ENCODE assay signal across 1 cellular context in the genomic region with DNA sequence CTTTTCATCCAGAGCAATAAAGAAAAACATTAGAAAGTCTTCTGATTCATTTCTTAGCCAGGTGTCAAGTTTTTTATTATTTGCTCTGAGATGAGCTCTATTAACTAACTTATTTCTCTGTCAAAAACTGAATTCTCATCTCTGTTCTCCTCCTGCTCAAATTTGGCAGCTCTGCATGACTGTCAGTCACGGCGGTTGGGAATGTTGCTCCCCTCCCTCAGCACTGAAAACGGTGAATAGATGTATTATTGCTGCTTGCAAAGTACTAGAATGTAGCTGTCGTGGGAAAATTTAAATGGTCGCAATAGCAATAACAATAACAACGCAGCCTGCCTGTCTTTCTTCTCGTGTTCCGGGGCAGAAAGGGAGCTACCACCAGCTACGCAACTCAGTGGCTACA.
TF ChIP-seq lines count a peak whose summit lies in the region.

No MANE protein-coding gene starts in this region.

TF ChIP-seq in GM23338, 12 proteins besides CTCF, POLR2A, EP300 and RAD21 (continued from another document):
- TF ChIP-seq, protein P1, sequence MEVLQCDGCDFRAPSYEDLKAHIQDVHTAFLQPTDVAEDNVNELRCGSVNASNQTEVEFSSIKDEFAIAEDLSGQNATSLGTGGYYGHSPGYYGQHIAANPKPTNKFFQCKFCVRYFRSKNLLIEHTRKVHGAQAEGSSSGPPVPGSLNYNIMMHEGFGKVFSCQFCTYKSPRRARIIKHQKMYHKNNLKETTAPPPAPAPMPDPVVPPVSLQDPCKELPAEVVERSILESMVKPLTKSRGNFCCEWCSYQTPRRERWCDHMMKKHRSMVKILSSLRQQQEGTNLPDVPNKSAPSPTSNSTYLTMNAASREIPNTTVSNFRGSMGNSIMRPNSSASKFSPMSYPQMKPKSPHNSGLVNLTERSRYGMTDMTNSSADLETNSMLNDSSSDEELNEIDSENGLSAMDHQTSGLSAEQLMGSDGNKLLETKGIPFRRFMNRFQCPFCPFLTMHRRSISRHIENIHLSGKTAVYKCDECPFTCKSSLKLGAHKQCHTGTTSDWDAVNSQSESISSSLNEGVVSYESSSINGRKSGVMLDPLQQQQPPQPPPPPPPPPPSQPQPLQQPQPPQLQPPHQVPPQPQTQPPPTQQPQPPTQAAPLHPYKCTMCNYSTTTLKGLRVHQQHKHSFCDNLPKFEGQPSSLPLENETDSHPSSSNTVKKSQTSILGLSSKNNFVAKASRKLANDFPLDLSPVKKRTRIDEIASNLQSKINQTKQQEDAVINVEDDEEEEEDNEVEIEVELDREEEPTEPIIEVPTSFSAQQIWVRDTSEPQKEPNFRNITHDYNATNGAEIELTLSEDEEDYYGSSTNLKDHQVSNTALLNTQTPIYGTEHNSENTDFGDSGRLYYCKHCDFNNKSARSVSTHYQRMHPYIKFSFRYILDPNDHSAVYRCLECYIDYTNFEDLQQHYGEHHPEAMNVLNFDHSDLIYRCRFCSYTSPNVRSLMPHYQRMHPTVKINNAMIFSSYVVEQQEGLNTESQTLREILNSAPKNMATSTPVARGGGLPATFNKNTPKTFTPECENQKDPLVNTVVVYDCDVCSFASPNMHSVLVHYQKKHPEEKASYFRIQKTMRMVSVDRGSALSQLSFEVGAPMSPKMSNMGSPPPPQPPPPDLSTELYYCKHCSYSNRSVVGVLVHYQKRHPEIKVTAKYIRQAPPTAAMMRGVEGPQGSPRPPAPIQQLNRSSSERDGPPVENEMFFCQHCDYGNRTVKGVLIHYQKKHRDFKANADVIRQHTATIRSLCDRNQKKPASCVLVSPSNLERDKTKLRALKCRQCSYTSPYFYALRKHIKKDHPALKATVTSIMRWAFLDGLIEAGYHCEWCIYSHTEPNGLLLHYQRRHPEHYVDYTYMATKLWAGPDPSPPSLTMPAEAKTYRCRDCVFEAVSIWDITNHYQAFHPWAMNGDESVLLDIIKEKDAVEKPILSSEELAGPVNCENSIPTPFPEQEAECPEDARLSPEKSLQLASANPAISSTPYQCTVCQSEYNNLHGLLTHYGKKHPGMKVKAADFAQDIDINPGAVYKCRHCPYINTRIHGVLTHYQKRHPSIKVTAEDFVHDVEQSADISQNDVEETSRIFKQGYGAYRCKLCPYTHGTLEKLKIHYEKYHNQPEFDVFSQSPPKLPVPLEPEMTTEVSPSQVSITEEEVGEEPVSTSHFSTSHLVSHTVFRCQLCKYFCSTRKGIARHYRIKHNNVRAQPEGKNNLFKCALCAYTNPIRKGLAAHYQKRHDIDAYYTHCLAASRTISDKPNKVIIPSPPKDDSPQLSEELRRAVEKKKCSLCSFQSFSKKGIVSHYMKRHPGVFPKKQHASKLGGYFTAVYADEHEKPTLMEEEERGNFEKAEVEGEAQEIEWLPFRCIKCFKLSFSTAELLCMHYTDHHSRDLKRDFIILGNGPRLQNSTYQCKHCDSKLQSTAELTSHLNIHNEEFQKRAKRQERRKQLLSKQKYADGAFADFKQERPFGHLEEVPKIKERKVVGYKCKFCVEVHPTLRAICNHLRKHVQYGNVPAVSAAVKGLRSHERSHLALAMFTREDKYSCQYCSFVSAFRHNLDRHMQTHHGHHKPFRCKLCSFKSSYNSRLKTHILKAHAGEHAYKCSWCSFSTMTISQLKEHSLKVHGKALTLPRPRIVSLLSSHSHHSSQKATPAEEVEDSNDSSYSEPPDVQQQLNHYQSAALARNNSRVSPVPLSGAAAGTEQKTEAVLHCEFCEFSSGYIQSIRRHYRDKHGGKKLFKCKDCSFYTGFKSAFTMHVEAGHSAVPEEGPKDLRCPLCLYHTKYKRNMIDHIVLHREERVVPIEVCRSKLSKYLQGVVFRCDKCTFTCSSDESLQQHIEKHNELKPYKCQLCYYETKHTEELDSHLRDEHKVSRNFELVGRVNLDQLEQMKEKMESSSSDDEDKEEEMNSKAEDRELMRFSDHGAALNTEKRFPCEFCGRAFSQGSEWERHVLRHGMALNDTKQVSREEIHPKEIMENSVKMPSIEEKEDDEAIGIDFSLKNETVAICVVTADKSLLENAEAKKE (CRISPR knock-in tag; IDR thresholded peaks at IDR 0.05), result no peak
